In genomic region chr12:52221912-52222457, GRCh38 we compare ENCODE assay signal across 8 cellular contexts. TPM values are rescaled to one million over a fixed set of nuclear protein-coding genes. Genes with fewer than 3 reads are reported as not detected.
DNase-seq lines count a peak whose midpoint lies in the region; ATAC-seq and TF ChIP-seq lines count a peak whose summit lies in the region.

No MANE protein-coding gene starts in this region.

- CTCF ChIA-PET in activated CD4-positive, alpha-beta T cell treated with anti-CD3 and anti-CD28 coated beads for 36 hours (lab: Charles Lee): interaction anchor here (0.5 to 5.5 kb wide), 34 partner anchors 9 to 939 kb away, joined by 3 to 42 read pairs (median 3); partner anchors contain the start of gene KRT86

- H3F3A ChIP-seq in DOHH2 (ENCODE audit: control insufficient read depth, insufficient read depth): no peaks in the 10 kb centered on the region

- no peak overlapping the region for H3K4me3 ChIP-seq in DOHH2 (ENCODE audit: low read length)
- no peak overlapping the region for H3K4me3 ChIP-seq in Karpas-422 (ENCODE audit: low read length)
- H3K4me3 ChIP-seq in upper lobe of left lung: no peak overlapping the region

- no peak overlapping the region for H2AFZ ChIP-seq in Karpas-422 (ENCODE audit: low read length)

- H3K27ac Mint-ChIP-seq in activated CD4-positive, alpha-beta T cell treated with anti-CD3 and anti-CD28 coated beads for 36 hours: peak overlapping the region; percentile 40
- no peak overlapping the region for H3K27ac Mint-ChIP-seq in effector memory CD8-positive, alpha-beta T cell
- no peak overlapping the region for H3K27ac Mint-ChIP-seq in nephron progenitor cell

- intact Hi-C loops in activated CD4-positive, alpha-beta T cell treated with anti-CD3 and anti-CD28 coated beads for 36 hours (cut with DNase I, micrococcal nuclease): loop anchor here (1.0 to 5.0 kb wide), 4 partner anchors 22 to 105 kb away; no protein-coding TSS in a partner anchor

- H3K27me3 ChIP-seq in DOHH2 (ENCODE audit: control insufficient read depth, low read length): peaks cover 26% of the 10 kb centered on the region
- H3K27me3 ChIP-seq in Karpas-422 (ENCODE audit: low read length): no peaks in the 10 kb centered on the region
- no peaks in the 10 kb centered on the region for H3K27me3 ChIP-seq in upper lobe of left lung

- no peaks in the 10 kb centered on the region for H3K4me1 ChIP-seq in DOHH2 (ENCODE audit: control insufficient read depth, low read length)
- H3K4me1 ChIP-seq in Karpas-422 (ENCODE audit: low read length): no peaks in the 10 kb centered on the region
- peaks cover under 1 to 8% (median 3%) of the 10 kb centered on the region in 4 donors for H3K4me1 ChIP-seq in upper lobe of left lung

- POLR2A ChIA-PET in activated CD4-positive, alpha-beta T cell treated with anti-CD3 and anti-CD28 coated beads for 36 hours (lab: Charles Lee): interaction anchor here (0.6 to 1.1 kb wide), 2 partner anchors 189 to 388 kb away, joined by 3 to 4 read pairs; no protein-coding TSS in a partner anchor

- H3K27ac ChIP-seq in DOHH2 (ENCODE audit: low read depth, low read length): no peak overlapping the region
- no peak overlapping the region for H3K27ac ChIP-seq in Karpas-422 (ENCODE audit: low read length)
- H3K27ac ChIP-seq in upper lobe of left lung: no peak overlapping the region

- H3K9me3 ChIP-seq in DOHH2 (ENCODE audit: control insufficient read depth, insufficient read depth, low read length) (no peaks in the 10 kb centered on the region), Karpas-422 (ENCODE audit: low read length) (no peaks in the 10 kb centered on the region), upper lobe of left lung (no peaks in the 10 kb centered on the region)

- no peaks in the 10 kb centered on the region for H3K36me3 ChIP-seq in DOHH2 (ENCODE audit: control insufficient read depth, low read length)
- no peaks in the 10 kb centered on the region for H3K36me3 ChIP-seq in Karpas-422 (ENCODE audit: insufficient read depth, low read length)
- no peaks in the 10 kb centered on the region for H3K36me3 ChIP-seq in upper lobe of left lung

- 29 to 37% methylated on average over 8 of the region's 8 CpGs for WGBS in upper lobe of left lung, 2 donors

- H3K79me2 ChIP-seq in DOHH2 (ENCODE audit: control insufficient read depth, low read length) (no peaks in the 10 kb centered on the region), Karpas-422 (ENCODE audit: low read length) (no peaks in the 10 kb centered on the region)

- H3K4me3 Mint-ChIP-seq in activated CD4-positive, alpha-beta T cell treated with anti-CD3 and anti-CD28 coated beads for 36 hours: no peak overlapping the region
- no peak overlapping the region for H3K4me3 Mint-ChIP-seq in effector memory CD8-positive, alpha-beta T cell
- H3K4me3 Mint-ChIP-seq in nephron progenitor cell: no peak overlapping the region

- no peaks in the 10 kb centered on the region for H3K36me3 Mint-ChIP-seq in activated CD4-positive, alpha-beta T cell treated with anti-CD3 and anti-CD28 coated beads for 36 hours (ENCODE audit: low read depth)
- H3K36me3 Mint-ChIP-seq in effector memory CD8-positive, alpha-beta T cell (ENCODE audit: insufficient read depth): no peaks in the 10 kb centered on the region
- no peaks in the 10 kb centered on the region for H3K36me3 Mint-ChIP-seq in nephron progenitor cell (ENCODE audit: low read depth)

- no peaks in the 10 kb centered on the region for H3K9me2 ChIP-seq in DOHH2 (replicated peaks; ENCODE audit: control insufficient read depth, low read length)
- H3K9me2 ChIP-seq in Karpas-422 (replicated peaks; ENCODE audit: insufficient read depth, low read length): no peaks in the 10 kb centered on the region

- no peaks in the 10 kb centered on the region for H3K9me3 Mint-ChIP-seq in activated CD4-positive, alpha-beta T cell treated with anti-CD3 and anti-CD28 coated beads for 36 hours (ENCODE audit: low read depth)
- no peaks in the 10 kb centered on the region for H3K9me3 Mint-ChIP-seq in effector memory CD8-positive, alpha-beta T cell
- H3K9me3 Mint-ChIP-seq in nephron progenitor cell: no peaks in the 10 kb centered on the region

- peaks cover 29% of the 10 kb centered on the region for H3K27me3 Mint-ChIP-seq in activated CD4-positive, alpha-beta T cell treated with anti-CD3 and anti-CD28 coated beads for 36 hours
- peaks cover 45 to 62% of the 10 kb centered on the region in 2 donors for H3K27me3 Mint-ChIP-seq in effector memory CD8-positive, alpha-beta T cell
- H3K27me3 Mint-ChIP-seq in nephron progenitor cell (ENCODE audit: low read depth, poor library complexity): peaks cover 52% of the 10 kb centered on the region

- H3K4me2 ChIP-seq in DOHH2 (ENCODE audit: low read length) (no peak overlapping the region), Karpas-422 (ENCODE audit: low read depth, low read length, poor library complexity, severe bottlenecking) (no peak overlapping the region)

- peak; percentile 98 for ATAC-seq in activated CD4-positive, alpha-beta T cell treated with anti-CD3 and anti-CD28 coated beads for 36 hours
- peak; percentile 29 for ATAC-seq in effector memory CD8-positive, alpha-beta T cell (replicated peaks)
- ATAC-seq in upper lobe of left lung (ENCODE audit: low FRiP score in 2 of 2) (no peak), GM19395 (IDR thresholded peaks at IDR 0.05; ENCODE audit: unreplicated experiment) (no peak), GM19397 (IDR thresholded peaks at IDR 0.05; ENCODE audit: unreplicated experiment) (no peak)

- H4K20me1 ChIP-seq in DOHH2 (ENCODE audit: control insufficient read depth, insufficient read depth, low read depth, low read length) (no peaks in the 10 kb centered on the region), Karpas-422 (ENCODE audit: insufficient read depth, low read depth, low read length) (no peaks in the 10 kb centered on the region)

- TF ChIP-seq EP300 in upper lobe of left lung (IDR thresholded peaks at IDR 0.05): no peak

- no peak for TF ChIP-seq POLR2A in upper lobe of left lung (IDR thresholded peaks at IDR 0.05)

- no peak overlapping the region for H3K9ac ChIP-seq in Karpas-422 (ENCODE audit: low read length)

- peaks cover 20% of the 10 kb centered on the region for H3K4me1 Mint-ChIP-seq in activated CD4-positive, alpha-beta T cell treated with anti-CD3 and anti-CD28 coated beads for 36 hours
- no peaks in the 10 kb centered on the region for H3K4me1 Mint-ChIP-seq in effector memory CD8-positive, alpha-beta T cell (ENCODE audit: low read depth in 2 of 2)
- H3K4me1 Mint-ChIP-seq in nephron progenitor cell: no peaks in the 10 kb centered on the region

- DNase-seq in Karpas-422 (peak; percentile 85), nephron progenitor cell (peak; percentile 78), upper lobe of left lung (peak in 1 of 2 donors; percentile 63)
- peak; percentile 96 for DNase-seq in activated CD4-positive, alpha-beta T cell treated with anti-CD3 and anti-CD28 coated beads for 36 hours
- DNase-seq in effector memory CD8-positive, alpha-beta T cell: peak; percentile 14 to 43 (median 19)

- TF ChIP-seq CTCF in DOHH2 (IDR thresholded peaks at IDR 0.05; ENCODE audit: low read depth, low read length, poor library complexity, severe bottlenecking) (peak; percentile 71), nephron progenitor cell (IDR thresholded peaks at IDR 0.05) (peak; percentile 62), upper lobe of left lung (IDR thresholded peaks at IDR 0.05) (peak; percentile 29 to 53 (median 44))

RNA-seq across cellular contexts. Expression of gene KRT7, which starts 11.1 kb away (rescaled TPM):
- total RNA-seq in Karpas-422 (2014; rRNA removed; shearing (Covaris generic); ENCODE audit: low replicate concordance): not detected in 2 replicates
- 1 to 10 TPM; 3.4 to 3.9 TPM for total RNA-seq in activated CD4-positive, alpha-beta T cell treated with anti-CD3 and anti-CD28 coated beads for 36 hours
- 1,000 to 10,000 TPM in 2 of 6 donors, 100 to 1,000 TPM in 4; 247 to 1,279 (median 821) TPM for total RNA-seq in upper lobe of left lung

RNA-seq across cellular contexts. Expression of gene KRT80, which starts 30.2 kb away (rescaled TPM):
- not detected in 2 replicates for total RNA-seq in Karpas-422 (2014; rRNA removed; shearing (Covaris generic); ENCODE audit: low replicate concordance)
- not detected for total RNA-seq in activated CD4-positive, alpha-beta T cell treated with anti-CD3 and anti-CD28 coated beads for 36 hours
- total RNA-seq in upper lobe of left lung: 10 to 100 TPM in 2 of 6 donors, 1 to 10 TPM in 4; 2.1 to 15.2 (median 6.6) TPM

RNA-seq across cellular contexts. Expression of gene KRT86, which starts 52.5 kb away (rescaled TPM):
- not detected in 2 replicates for total RNA-seq in Karpas-422 (2014; rRNA removed; shearing (Covaris generic); ENCODE audit: low replicate concordance)
- not detected for total RNA-seq in activated CD4-positive, alpha-beta T cell treated with anti-CD3 and anti-CD28 coated beads for 36 hours
- total RNA-seq in upper lobe of left lung: 1 to 10 TPM in 2 of 6 donors, under 1 TPM in 2, not detected in 2; 0.30 to 1.5 (median 0.93) TPM

Comparison
In these comparisons a context has a peak if more than half of its experiments do, and no peak if none do; other contexts are left out.
1. ATAC-seq: peak in activated CD4-positive, alpha-beta T cell treated with anti-CD3 and anti-CD28 coated beads for 36 hours (single experiment) and effector memory CD8-positive, alpha-beta T cell (single experiment); none in upper lobe of left lung (0 of 2), GM19395 (single experiment) and GM19397 (single experiment).
2. RNA of gene KRT7, which starts 11.1 kb away (total RNA-seq): 247 to 1,279 TPM in upper lobe of left lung; 3.4 to 3.9 TPM in activated CD4-positive, alpha-beta T cell treated with anti-CD3 and anti-CD28 coated beads for 36 hours and not detected in Karpas-422; every median in the first group is over 10 times any median in the second.
3. Peak in every context shown above with its lines, with median percentiles within 50 percentile points of each other: CTCF ChIP-seq.